Comparison of ENCODE assay signal across 8 cellular contexts in genomic region chrX:18426004-18426320, GRCh38. TPM values are rescaled to one million over a fixed set of nuclear protein-coding genes. Genes with fewer than 3 reads are reported as not detected.
A peak's percentile ranks its signal among the peaks of the same experiment; 100 is the strongest.
DNase-seq lines count a peak whose midpoint lies in the region; ATAC-seq, FAIRE-seq and TF ChIP-seq lines count a peak whose summit lies in the region.

No MANE protein-coding gene starts in this region.

- H2AFZ ChIP-seq in OCI-LY3 (ENCODE audit: low read depth, low read length) (peak overlapping the region; percentile 79; the same call in 1 of the 2 replicates), endothelial cell of umbilical vein (ENCODE audit: low read depth, low read length) (peak overlapping the region; percentile 82)

- peak; percentile 2 for ATAC-seq in GM19455 (IDR thresholded peaks at IDR 0.05; ENCODE audit: unreplicated experiment)
- ATAC-seq in GM21825 (IDR thresholded peaks at IDR 0.05; ENCODE audit: unreplicated experiment) = no peak
- no peak for ATAC-seq in HG03432 (IDR thresholded peaks at IDR 0.05; ENCODE audit: unreplicated experiment)
- no peak for ATAC-seq in HG02678 (IDR thresholded peaks at IDR 0.05; ENCODE audit: unreplicated experiment)

- H3K4me1 ChIP-seq in OCI-LY3 (ENCODE audit: low read length) (peaks cover 11% of the 10 kb centered on the region), endothelial cell of umbilical vein (ENCODE audit: control insufficient read depth, extremely low read depth, insufficient read depth, low read length) (no peaks in the 10 kb centered on the region), neutrophil (ENCODE audit: control insufficient read depth in 1 of 2, insufficient read depth in 1 of 2, low read depth in 1 of 2, low read length in 1 of 2) (peaks cover 23 to 42% of the 10 kb centered on the region in 2 experiments)

- FAIRE-seq in endothelial cell of umbilical vein (lab: Jason Lieb, UNC) = no peak

- H3K27ac ChIP-seq in OCI-LY3 (ENCODE audit: low read length) (no peak overlapping the region), endothelial cell of umbilical vein (ENCODE audit: insufficient read depth, low read depth, low read length) (no peak overlapping the region), neutrophil (peak overlapping the region; percentile 87)

- H4K20me1 ChIP-seq in OCI-LY3 (ENCODE audit: insufficient read depth, low read length) (no peaks in the 10 kb centered on the region), endothelial cell of umbilical vein (replicated peaks; ENCODE audit: control insufficient read depth, extremely low read depth, insufficient read depth, low read length) (no peaks in the 10 kb centered on the region)

- peak overlapping the region; percentile 72 for H3K9ac ChIP-seq in OCI-LY3 (ENCODE audit: low read length)
- H3K9ac ChIP-seq in endothelial cell of umbilical vein (replicated peaks; ENCODE audit: extremely low read depth, insufficient read depth, low read length) = peak overlapping the region; percentile 37

- TF ChIP-seq POLR2A in endothelial cell of umbilical vein (IDR thresholded peaks at IDR 0.05; ENCODE audit: low read depth, low read length) = no peak

- H3K9me1 ChIP-seq in endothelial cell of umbilical vein (replicated peaks; ENCODE audit: control insufficient read depth, extremely low read depth, insufficient read depth, low read length) = no peaks in the 10 kb centered on the region

- POLR2A ChIA-PET in endothelial cell of umbilical vein (lab: Charles Lee) = no interaction called here

- H3K79me2 ChIP-seq in OCI-LY3 (ENCODE audit: low read length) (no peaks in the 10 kb centered on the region), endothelial cell of umbilical vein (ENCODE audit: control insufficient read depth, insufficient read depth, low read length) (no peaks in the 10 kb centered on the region)

- dilution Hi-C loops in endothelial cell of umbilical vein (cut with MboI; ENCODE audit: extremely low pct_ligation_motif_present, low sequenced_read_pairs) = no loop called here

- CTCF ChIA-PET in endothelial cell of umbilical vein (lab: Charles Lee) = interaction anchor here (0.9 to 1.3 kb wide), 2 partner anchors 16 to 460 kb away, joined by 3 to 5 read pairs; no protein-coding TSS in a partner anchor

- peaks cover 13% of the 10 kb centered on the region for H3K27me3 ChIP-seq in OCI-LY3 (ENCODE audit: low read depth, low read length)
- peaks cover 0 to 2% of the 10 kb centered on the region in 2 experiments for H3K27me3 ChIP-seq in endothelial cell of umbilical vein (ENCODE audit: control insufficient read depth in 2 of 2, insufficient read depth in 2 of 2, low read length in 2 of 2)
- H3K27me3 ChIP-seq in neutrophil = no peaks in the 10 kb centered on the region

- no peak for TF ChIP-seq CTCF in OCI-LY3 (IDR thresholded peaks at IDR 0.05; ENCODE audit: low read depth, low read length)
- no peak for TF ChIP-seq CTCF in endothelial cell of umbilical vein (IDR thresholded peaks at IDR 0.05; ENCODE audit: extremely low read depth in 1 of 2, insufficient read depth in 1 of 2, low read depth in 1 of 2, low read length in 2 of 2)
- no peak for TF ChIP-seq CTCF in neutrophil (IDR thresholded peaks at IDR 0.05)

- BruUV-seq in endothelial cell of umbilical vein (replicated peaks; lab: Mats Ljungman, UMichigan) = no TSS peak

- no peak for DNase-seq in endothelial cell of umbilical vein (ENCODE audit: low read depth, low spot score)
- no peak for DNase-seq in stimulated activated CD4-positive, alpha-beta T cell treated with anti-CD3 and anti-CD28 coated beads, Interleukin-4, amount 100 ng/mL, for 1 hour

- intact Hi-C loops in endothelial cell of umbilical vein (cut with micrococcal nuclease) = loop anchor here (10.0 kb wide), 1 partner anchor 159 kb away; no protein-coding TSS in a partner anchor

- H3K4me2 ChIP-seq in OCI-LY3 (ENCODE audit: low read length) = peak overlapping the region; percentile 94
- H3K4me2 ChIP-seq in endothelial cell of umbilical vein (ENCODE audit: insufficient read depth, low read length) = peak overlapping the region; percentile 86

- no peaks in the 10 kb centered on the region for H3K9me3 ChIP-seq in OCI-LY3 (ENCODE audit: insufficient read depth, low read length)
- H3K9me3 ChIP-seq in endothelial cell of umbilical vein (replicated peaks; ENCODE audit: control insufficient read depth, insufficient read depth, low read length) = no peaks in the 10 kb centered on the region
- H3K9me3 ChIP-seq in neutrophil = no peaks in the 10 kb centered on the region

- H3K4me3 ChIP-seq in OCI-LY3 (ENCODE audit: low read length) (peak overlapping the region; percentile 90), endothelial cell of umbilical vein (replicated peaks in 1 of 3; ENCODE audit: insufficient read depth in 1 of 3, low read depth in 1 of 3, low read length in 3 of 3) (peak overlapping the region; percentile 70 to 81 (median 79)), neutrophil (ENCODE audit: low read depth in 1 of 2, low read length in 1 of 2) (peak overlapping the region; percentile 69 to 73)

- H3K36me3 ChIP-seq in OCI-LY3 (replicated peaks; ENCODE audit: low read depth, low read length) (no peaks in the 10 kb centered on the region), endothelial cell of umbilical vein (ENCODE audit: control insufficient read depth in 2 of 2, extremely low read depth in 1 of 2, insufficient read depth in 2 of 2, low read length in 2 of 2) (no peaks in the 10 kb centered on the region), neutrophil (no peaks in the 10 kb centered on the region)

TF ChIP-seq in endothelial cell of umbilical vein, 7 proteins besides CTCF, POLR2A, EP300 and RAD21:
- no peak for TF ChIP-seq EZH2 (IDR thresholded peaks at IDR 0.05; ENCODE audit: borderline replicate concordance, low read depth, low read length, severe bottlenecking)
- TF ChIP-seq JUN (IDR thresholded peaks at IDR 0.05; ENCODE audit: borderline replicate concordance, insufficient read depth, insufficient read length, low read depth) = no peak
- TF ChIP-seq FOS (IDR thresholded peaks at IDR 0.05; ENCODE audit: borderline replicate concordance, insufficient read depth, low read length) = no peak
- no peak for TF ChIP-seq POLR2AphosphoS5 (IDR thresholded peaks at IDR 0.05; ENCODE audit: insufficient read depth, low read depth, low read length)
TF ChIP-seq in endothelial cell of umbilical vein: peak in this region for 0.

RNA-seq across cellular contexts. Expression of gene CDKL5, which starts 0.6 kb away (rescaled TPM):
- 4.2 and 4.3 TPM in 2 replicates for total RNA-seq in endothelial cell of umbilical vein
- 1.2 and 1.5 TPM in 2 replicates for polyA plus RNA-seq in endothelial cell of umbilical vein
- 0.93 and 1.1 TPM in 2 replicates for polyA plus RNA-seq in endothelial cell of umbilical vein (2011; cell fraction: cytosol; rRNA removed)
- 3.2 and 4.3 TPM in 2 replicates for polyA plus RNA-seq in endothelial cell of umbilical vein (2011; cell fraction: nucleus; rRNA removed)
- polyA plus RNA-seq in endothelial cell of umbilical vein (2012) = 2.2 TPM in 2 replicates
- 6.7 and 8.9 TPM in 2 replicates for polyA minus RNA-seq in endothelial cell of umbilical vein
- polyA minus RNA-seq in endothelial cell of umbilical vein (2011; cell fraction: cytosol; rRNA and poly(A)+ RNA removed) = 4.2 TPM
- polyA minus RNA-seq in endothelial cell of umbilical vein (2011; cell fraction: nucleus; rRNA and poly(A)+ RNA removed) = 5.4 and 9.4 TPM in 2 replicates
